In the genomic region with DNA sequence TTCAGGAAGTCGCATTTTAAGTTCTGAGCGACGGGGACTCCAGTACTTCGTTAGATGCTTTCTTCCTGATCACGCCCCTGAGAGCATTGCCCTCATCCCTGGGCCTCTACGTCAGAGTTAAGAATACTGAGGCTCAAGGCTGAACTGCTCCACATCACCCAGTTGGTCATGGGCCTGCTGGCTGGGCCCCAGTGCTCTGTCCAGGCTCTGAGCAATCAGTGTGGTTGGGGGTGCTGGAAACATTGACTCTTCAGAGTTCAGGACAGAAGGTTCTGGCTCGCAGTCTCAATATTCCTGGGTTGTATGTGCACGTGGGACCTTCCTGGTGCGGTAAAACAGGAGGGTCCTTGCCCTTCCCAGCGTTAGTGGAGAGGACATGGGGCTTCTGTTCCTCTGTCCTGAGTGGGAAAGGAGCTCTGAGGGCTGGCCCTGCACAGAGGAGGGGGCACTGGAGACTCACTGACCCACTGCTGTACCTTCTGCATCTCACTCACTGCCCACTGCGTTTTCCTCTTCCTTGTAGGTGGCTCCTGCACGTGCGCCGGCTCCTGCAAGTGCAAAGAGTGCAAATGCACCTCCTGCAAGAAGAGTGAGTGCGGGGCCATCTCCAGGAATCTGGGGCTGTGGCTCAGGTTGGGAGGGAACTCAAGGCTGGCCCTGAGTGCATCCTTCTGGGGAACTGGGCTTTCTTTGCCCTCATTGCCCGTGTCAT, we compare ENCODE assay signal across 1 cellular context.
TF ChIP-seq lines count a peak whose summit lies in the region.

No MANE protein-coding gene starts in this region.

TF ChIP-seq in HCT116, 20 proteins besides CTCF, POLR2A, EP300 and RAD21 (continued from another document):
- no peak for TF ChIP-seq EZH2 (IDR thresholded peaks at IDR 0.05)
- TF ChIP-seq, protein P1, sequence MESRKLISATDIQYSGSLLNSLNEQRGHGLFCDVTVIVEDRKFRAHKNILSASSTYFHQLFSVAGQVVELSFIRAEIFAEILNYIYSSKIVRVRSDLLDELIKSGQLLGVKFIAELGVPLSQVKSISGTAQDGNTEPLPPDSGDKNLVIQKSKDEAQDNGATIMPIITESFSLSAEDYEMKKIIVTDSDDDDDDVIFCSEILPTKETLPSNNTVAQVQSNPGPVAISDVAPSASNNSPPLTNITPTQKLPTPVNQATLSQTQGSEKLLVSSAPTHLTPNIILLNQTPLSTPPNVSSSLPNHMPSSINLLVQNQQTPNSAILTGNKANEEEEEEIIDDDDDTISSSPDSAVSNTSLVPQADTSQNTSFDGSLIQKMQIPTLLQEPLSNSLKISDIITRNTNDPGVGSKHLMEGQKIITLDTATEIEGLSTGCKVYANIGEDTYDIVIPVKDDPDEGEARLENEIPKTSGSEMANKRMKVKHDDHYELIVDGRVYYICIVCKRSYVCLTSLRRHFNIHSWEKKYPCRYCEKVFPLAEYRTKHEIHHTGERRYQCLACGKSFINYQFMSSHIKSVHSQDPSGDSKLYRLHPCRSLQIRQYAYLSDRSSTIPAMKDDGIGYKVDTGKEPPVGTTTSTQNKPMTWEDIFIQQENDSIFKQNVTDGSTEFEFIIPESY (IDR thresholded peaks at IDR 0.05; ENCODE audit: extremely low read depth, insufficient replicate concordance, low read length) = no peak
- TF ChIP-seq, protein P2, sequence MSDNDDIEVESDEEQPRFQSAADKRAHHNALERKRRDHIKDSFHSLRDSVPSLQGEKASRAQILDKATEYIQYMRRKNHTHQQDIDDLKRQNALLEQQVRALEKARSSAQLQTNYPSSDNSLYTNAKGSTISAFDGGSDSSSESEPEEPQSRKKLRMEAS (IDR thresholded peaks at IDR 0.05) = peak; percentile 24; the same call in 1 of the 2 replicates
- TF ChIP-seq YY1 (IDR thresholded peaks at IDR 0.05; ENCODE audit: extremely low read depth, insufficient replicate concordance, low read depth, low read length) = no peak
- no peak for TF ChIP-seq SRF (IDR thresholded peaks at IDR 0.05; ENCODE audit: low read depth)
- TF ChIP-seq EZH2phosphoT487 (IDR thresholded peaks at IDR 0.05; ENCODE audit: borderline replicate concordance) = no peak
- no peak for TF ChIP-seq CEBPB (IDR thresholded peaks at IDR 0.05; ENCODE audit: low read depth)
- no peak for TF ChIP-seq EGR1 (IDR thresholded peaks at IDR 0.05; ENCODE audit: low read depth)
- TF ChIP-seq ZFX (IDR thresholded peaks at IDR 0.05) = 0 out of 2 replicates have a peak, but pooled peaks have one; percentile 27
- no peak for TF ChIP-seq FOSL1 (IDR thresholded peaks at IDR 0.05; ENCODE audit: low read depth)
- no peak for TF ChIP-seq CBX3 (IDR thresholded peaks at IDR 0.05; ENCODE audit: low read depth)
